ENCODE assay signal across 1 cellular context in genomic region chr1:61724721-61725694, GRCh38.
TF ChIP-seq lines count a peak whose summit lies in the region.

TM2D1 (minus strand) TSS chr1:61725141; CDS start chr1:61725120, 21 bp downstream.

TF ChIP-seq in HepG2, 621 proteins besides CTCF, POLR2A, EP300 and RAD21 (continued from another document and continues in another):
- TF ChIP-seq CC2D1A (CRISPR knock-in tag; IDR thresholded peaks at IDR 0.05) (0 out of 2 replicates have a peak, but pooled peaks have one; percentile 82), KDM5B (CRISPR knock-in tag; IDR thresholded peaks at IDR 0.05; ENCODE audit: borderline replicate concordance) (peak; percentile 96), FOXC1 (CRISPR knock-in tag; IDR thresholded peaks at IDR 0.05; ENCODE audit: borderline replicate concordance) (peak; percentile 80; the same call in 1 of the 2 replicates), ZFY (CRISPR knock-in tag; IDR thresholded peaks at IDR 0.05) (peak; percentile 85), ZNF629 (CRISPR knock-in tag; conservative IDR thresholded peaks at IDR 0.05) (no peak), WIZ (CRISPR knock-in tag; IDR thresholded peaks at IDR 0.05) (0 out of 2 replicates have a peak, but pooled peaks have one; percentile 21), CENPT (CRISPR knock-in tag; IDR thresholded peaks at IDR 0.05; ENCODE audit: low read depth) (peak; percentile 60; the same call in 1 of the 2 replicates), ESRRA (CRISPR knock-in tag; IDR thresholded peaks at IDR 0.05; ENCODE audit: low read depth) (peak; percentile 75; the same call in 1 of the 2 replicates), ZNF761 (CRISPR knock-in tag; conservative IDR thresholded peaks at IDR 0.05) (peak; percentile 30; the same call in 1 of the 2 replicates), IKZF5 (CRISPR knock-in tag; IDR thresholded peaks at IDR 0.05) (peak; percentile 80; the same call in 1 of the 2 replicates), NFE2L1 (CRISPR knock-in tag; IDR thresholded peaks at IDR 0.05; ENCODE audit: borderline replicate concordance) (no peak), POGK (CRISPR knock-in tag; conservative IDR thresholded peaks at IDR 0.05) (0 out of 2 replicates have a peak, but pooled peaks have one; percentile 83), JARID2 (CRISPR knock-in tag; IDR thresholded peaks at IDR 0.05; ENCODE audit: insufficient replicate concordance) (peak; percentile 6), ZSCAN21 (CRISPR knock-in tag; IDR thresholded peaks at IDR 0.05; ENCODE audit: borderline replicate concordance) (peak; percentile 95), SIN3A (IDR thresholded peaks at IDR 0.05; ENCODE audit: borderline replicate concordance, low read depth, low read length) (0 out of 2 replicates have a peak, but pooled peaks have one; percentile 64), UBTF (CRISPR knock-in tag; IDR thresholded peaks at IDR 0.05) (peak; percentile 68), MEIS1 (CRISPR knock-in tag; IDR thresholded peaks at IDR 0.05; ENCODE audit: borderline replicate concordance) (peak; percentile 46; the same call in 1 of the 2 replicates), ZKSCAN8 (CRISPR knock-in tag; IDR thresholded peaks at IDR 0.05; ENCODE audit: borderline replicate concordance) (peak; percentile 25; the same call in 1 of the 2 replicates), TEAD3 (CRISPR knock-in tag; optimal IDR thresholded peaks at IDR 0.05; ENCODE audit: borderline replicate concordance) (no peak), ZNF253 (CRISPR knock-in tag; IDR thresholded peaks at IDR 0.05; ENCODE audit: borderline replicate concordance) (peak; percentile 86; the same call in 1 of the 2 replicates), KLF6 (CRISPR knock-in tag; IDR thresholded peaks at IDR 0.05) (peak; percentile 87), SOX5 (CRISPR knock-in tag; IDR thresholded peaks at IDR 0.05; ENCODE audit: borderline replicate concordance) (peak; percentile 41; the same call in 1 of the 2 replicates), CCAR2 (optimal IDR thresholded peaks at IDR 0.05; ENCODE audit: low read depth, low read length) (no peak), HES4 (CRISPR knock-in tag; IDR thresholded peaks at IDR 0.05; ENCODE audit: borderline replicate concordance) (no peak; the same call in 1 of the 2 replicates), POGZ (CRISPR knock-in tag; IDR thresholded peaks at IDR 0.05) (peak; percentile 95), ZHX2 (IDR thresholded peaks at IDR 0.05; ENCODE audit: low read depth) (peak; percentile 84; the same call in 1 of the 2 replicates), ZHX2 (CRISPR knock-in tag; IDR thresholded peaks at IDR 0.05; ENCODE audit: borderline replicate concordance) (no peak), ZNF333 (CRISPR knock-in tag; IDR thresholded peaks at IDR 0.05; ENCODE audit: borderline replicate concordance) (peak; percentile 96), YY1 (IDR thresholded peaks at IDR 0.05; ENCODE audit: insufficient read depth, insufficient replicate concordance, low read depth, low read length) (peak; percentile 99), ZMAT3 (CRISPR knock-in tag; conservative IDR thresholded peaks at IDR 0.05) (peak; percentile 58; the same call in 1 of the 2 replicates), NCOA2 (CRISPR knock-in tag; IDR thresholded peaks at IDR 0.05) (peak; percentile 22; the same call in 1 of the 2 replicates), AFF4 (CRISPR knock-in tag; IDR thresholded peaks at IDR 0.05) (0 out of 2 replicates have a peak, but pooled peaks have one; percentile 76), PRDM10 (CRISPR knock-in tag; IDR thresholded peaks at IDR 0.05; ENCODE audit: low read depth) (peak; percentile 39; the same call in 1 of the 2 replicates)
